1 cellular context compared by ENCODE assay signal in genomic region chr1:117544509-117545109, GRCh38.
TF ChIP-seq lines count a peak whose summit lies in the region.

No MANE protein-coding gene starts in this region.

TF ChIP-seq in HepG2, 621 proteins besides CTCF, POLR2A, EP300 and RAD21 (continued from another document and continues in another):
- TF ChIP-seq ZBTB7B (CRISPR knock-in tag; IDR thresholded peaks at IDR 0.05) (no peak), SOX5 (CRISPR knock-in tag; IDR thresholded peaks at IDR 0.05; ENCODE audit: borderline replicate concordance) (peak; percentile 23; the same call in 1 of the 2 replicates), CEBPZ (IDR thresholded peaks at IDR 0.05; ENCODE audit: low read length) (no peak), ZNF574 (CRISPR knock-in tag; IDR thresholded peaks at IDR 0.05) (0 out of 2 replicates have a peak, but pooled peaks have one; percentile 30), RARG (CRISPR knock-in tag; IDR thresholded peaks at IDR 0.05; ENCODE audit: low read depth) (no peak), MAF1 (CRISPR knock-in tag; IDR thresholded peaks at IDR 0.05; ENCODE audit: borderline replicate concordance) (no peak), ZNF746 (CRISPR knock-in tag; IDR thresholded peaks at IDR 0.05) (no peak), ZNF414 (CRISPR knock-in tag; IDR thresholded peaks at IDR 0.05) (no peak), LBX2 (CRISPR knock-in tag; IDR thresholded peaks at IDR 0.05; ENCODE audit: borderline replicate concordance) (no peak), ZNF761 (CRISPR knock-in tag; conservative IDR thresholded peaks at IDR 0.05) (no peak), ZNF530 (CRISPR knock-in tag; IDR thresholded peaks at IDR 0.05; ENCODE audit: low read depth) (no peak), CBFB (CRISPR knock-in tag; IDR thresholded peaks at IDR 0.05) (no peak), CBX1 (IDR thresholded peaks at IDR 0.05; ENCODE audit: low read depth) (no peak), NFYC (CRISPR knock-in tag; IDR thresholded peaks at IDR 0.05) (no peak), ZNF337 (CRISPR knock-in tag; IDR thresholded peaks at IDR 0.05; ENCODE audit: borderline replicate concordance, low read depth) (no peak), GABPA (IDR thresholded peaks at IDR 0.05; ENCODE audit: low read depth, low read length) (no peak), GABPA (CRISPR knock-in tag; IDR thresholded peaks at IDR 0.05; ENCODE audit: low read depth) (no peak), CBX2 (IDR thresholded peaks at IDR 0.05; ENCODE audit: low read depth, low read length) (no peak), CBX2 (CRISPR knock-in tag; IDR thresholded peaks at IDR 0.05; ENCODE audit: low read depth) (no peak), HDAC2 (CRISPR knock-in tag; IDR thresholded peaks at IDR 0.05) (no peak; the same call in 1 of the 2 replicates), NR1H2 (CRISPR knock-in tag; IDR thresholded peaks at IDR 0.05; ENCODE audit: borderline replicate concordance, low read depth) (no peak), AKNA (CRISPR knock-in tag; IDR thresholded peaks at IDR 0.05; ENCODE audit: borderline replicate concordance) (no peak), FOSL2 (CRISPR knock-in tag; IDR thresholded peaks at IDR 0.05) (peak; percentile 77), RBM22 (optimal IDR thresholded peaks at IDR 0.05; ENCODE audit: low read length) (no peak), AGO1 (IDR thresholded peaks at IDR 0.05; ENCODE audit: low read depth, low read length, poor library complexity, severe bottlenecking) (no peak), RORA (CRISPR knock-in tag; IDR thresholded peaks at IDR 0.05) (no peak), ZNF784 (CRISPR knock-in tag; IDR thresholded peaks at IDR 0.05; ENCODE audit: borderline replicate concordance) (no peak), REST (IDR thresholded peaks at IDR 0.05; ENCODE audit: borderline replicate concordance in 1 of 2, low read depth in 1 of 2, low read length in 2 of 2) (no peak), KLF13 (CRISPR knock-in tag; IDR thresholded peaks at IDR 0.05) (no peak), TARDBP (CRISPR knock-in tag; IDR thresholded peaks at IDR 0.05) (no peak), ZNF329 (CRISPR knock-in tag; IDR thresholded peaks at IDR 0.05; ENCODE audit: low read depth) (no peak), PATZ1 (CRISPR knock-in tag; IDR thresholded peaks at IDR 0.05) (no peak), SIX4 (CRISPR knock-in tag; IDR thresholded peaks at IDR 0.05) (no peak), ZNF274 (CRISPR knock-in tag; IDR thresholded peaks at IDR 0.05) (no peak), PRMT3 (CRISPR knock-in tag; IDR thresholded peaks at IDR 0.05; ENCODE audit: borderline replicate concordance, low read depth) (no peak), ZNF720 (CRISPR knock-in tag; IDR thresholded peaks at IDR 0.05) (no peak), ZNF350 (CRISPR knock-in tag; IDR thresholded peaks at IDR 0.05; ENCODE audit: borderline replicate concordance, low read depth) (no peak), GLMP (CRISPR knock-in tag; IDR thresholded peaks at IDR 0.05; ENCODE audit: borderline replicate concordance) (no peak), ZNF333 (CRISPR knock-in tag; IDR thresholded peaks at IDR 0.05; ENCODE audit: borderline replicate concordance) (no peak), ZNF513 (CRISPR knock-in tag; conservative IDR thresholded peaks at IDR 0.05) (no peak)
